ENCODE assay signal across 38 cellular contexts in the genomic region with DNA sequence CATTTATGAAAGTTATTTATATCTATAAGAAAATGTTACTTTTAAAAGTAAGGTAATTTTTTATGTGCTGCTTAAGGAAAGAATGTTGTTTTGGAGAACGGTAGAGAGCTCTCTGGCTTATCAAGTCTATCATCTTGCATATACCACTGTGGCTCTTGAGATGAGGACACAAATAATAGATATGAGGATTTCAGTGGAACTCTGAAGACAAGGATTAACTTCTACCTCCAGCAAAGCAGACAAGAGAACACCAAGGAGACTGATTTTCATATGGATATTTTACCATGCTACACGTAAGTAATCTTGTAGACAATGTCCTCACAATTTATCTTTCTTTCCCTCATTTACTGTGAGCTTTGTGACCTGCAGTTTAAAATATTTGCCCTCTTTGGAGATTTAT.
"Had no signal": no experiment of that assay in that cellular context is flagged by ENCODE, and none has a peak within 500 bp of the region (broad histone marks: within the 10 kb centered on the region; RNA-seq: fewer than 3 reads in every experiment).

No MANE protein-coding gene starts in this region.

- DNase-seq: activated effector memory CD4-positive, alpha-beta T cell treated with anti-CD3 and anti-CD28 coated beads, Interleukin-2, amount 50 U/mL, for 16 hours; activated effector memory CD4-positive, alpha-beta T cell treated with Interleukin-2 at 50 U/mL for 16 hours; activated gamma-delta T cell; activated gamma-delta T cell treated with Interleukin-2 at 50 U/mL for 16 hours; activated naive CD4-positive, alpha-beta T cell; activated naive CD4-positive, alpha-beta T cell treated with anti-CD3 and anti-CD28 coated beads for 36 hours; activated naive CD4-positive, alpha-beta T cell treated with anti-CD3 and anti-CD28 coated beads, Interleukin-2, amount 10 ng/mL, durations not matched to agents 7 days and 5 days; activated naive CD4-positive, alpha-beta T cell treated with anti-CD3 and anti-CD28 coated beads, Interleukin-2, amount 50 U/mL, for 16 hours; activated naive CD4-positive, alpha-beta T cell treated with Interleukin-2 at 50 U/mL for 16 hours; activated naive CD8-positive, alpha-beta T cell treated with anti-CD3 and anti-CD28 coated beads for 36 hours; activated naive CD8-positive, alpha-beta T cell treated with anti-CD3 and anti-CD28 coated beads, Interleukin-2, amount 10 ng/mL, durations not matched to agents 7 days and 5 days; activated naive CD8-positive, alpha-beta T cell treated with anti-CD3 and anti-CD28 coated beads, Interleukin-2, amount 50 U/mL, for 24 hours; activated T-cell treated with anti-CD3 and anti-CD28 coated beads, Interleukin-2, amount 50 U/mL, for 1 hour; activated T-cell treated with anti-CD3 and anti-CD28 coated beads, Interleukin-2, amount 50 U/mL, for 24 hours; activated T-cell treated with anti-CD3 and anti-CD28 coated beads, Interleukin-2, amount 50 U/mL, for 4 hours; activated T-cell treated with anti-CD3 and anti-CD28 coated beads, Interleukin-2, amount 50 U/mL, for 48 hours; activated T-cell treated with anti-CD3 and anti-CD28 coated beads, Interleukin-2, amount 50 U/mL, for 72 hours; adrenal gland; amniotic stem cell; amygdala; anterior cingulate cortex; aorta; body of pancreas; brain microvascular endothelial cell; caudate nucleus; central memory CD4-positive, alpha-beta T cell; cerebellar nuclear complex had no signal

- H3K36me3 ChIP-seq: adrenal gland, ascending aorta, brain microvascular endothelial cell, breast epithelium, cardiac muscle cell had no signal

- H3K4me1 ChIP-seq: adrenal gland, ascending aorta, body of pancreas, breast epithelium had no signal

- H3K4me3 Mint-ChIP-seq: activated naive CD4-positive, alpha-beta T cell treated with anti-CD3 and anti-CD28 coated beads for 36 hours; activated naive CD4-positive, alpha-beta T cell treated with anti-CD3 and anti-CD28 coated beads, Interleukin-2, amount 10 ng/mL, durations not matched to agents 7 days and 5 days; activated naive CD4-positive, alpha-beta T cell treated with anti-CD3 and anti-CD28 coated beads, Interleukin-2, amount 50 U/mL, for 24 hours; activated naive CD8-positive, alpha-beta T cell; activated naive CD8-positive, alpha-beta T cell treated with anti-CD3 and anti-CD28 coated beads for 36 hours; activated naive CD8-positive, alpha-beta T cell treated with anti-CD3 and anti-CD28 coated beads, Interleukin-2, amount 10 ng/mL, durations not matched to agents 7 days and 5 days; activated naive CD8-positive, alpha-beta T cell treated with anti-CD3 and anti-CD28 coated beads, Interleukin-2, amount 50 U/mL, for 24 hours; activated T-cell treated with anti-CD3 and anti-CD28 coated beads, Interleukin-2, amount 50 U/mL, for 24 hours; activated T-cell treated with anti-CD3 and anti-CD28 coated beads, Interleukin-2, amount 50 U/mL, for 4 hours; activated T-cell treated with anti-CD3 and anti-CD28 coated beads, Interleukin-2, amount 50 U/mL, for 72 hours; activated T-helper 1 cell treated with anti-CD3 and anti-CD28 coated beads, Interleukin-12 subunit alpha, Interleukin-12 subunit beta, Interleukin-2, Interleukin-4 antibody, amounts not matched to agents 30 ng/mL and 10 ng/mL and 1 ng/mL, durations not matched to agents 14 hours and 24 hours and 36 hours; activated T-helper 17 cell treated with anti-CD3 and anti-CD28 coated beads, Interleukin-2, amount 50 U/mL, for 72 hours; brain; central memory CD8-positive, alpha-beta T cell had no signal

- H3K9me3 ChIP-seq: adrenal gland, ascending aorta, body of pancreas, breast epithelium had no signal

- H3K9me3 Mint-ChIP-seq: activated naive CD4-positive, alpha-beta T cell treated with anti-CD3 and anti-CD28 coated beads, Interleukin-2, amount 10 ng/mL, durations not matched to agents 7 days and 5 days; activated naive CD4-positive, alpha-beta T cell treated with anti-CD3 and anti-CD28 coated beads, Interleukin-2, amount 50 U/mL, for 24 hours; activated naive CD8-positive, alpha-beta T cell treated with anti-CD3 and anti-CD28 coated beads for 36 hours; activated naive CD8-positive, alpha-beta T cell treated with anti-CD3 and anti-CD28 coated beads, Interleukin-2, amount 10 ng/mL, durations not matched to agents 7 days and 5 days; activated naive CD8-positive, alpha-beta T cell treated with anti-CD3 and anti-CD28 coated beads, Interleukin-2, amount 50 U/mL, for 24 hours; activated T-helper 1 cell treated with anti-CD3 and anti-CD28 coated beads, Interleukin-12 subunit alpha, Interleukin-12 subunit beta, Interleukin-2, Interleukin-4 antibody, amounts not matched to agents 30 ng/mL and 10 ng/mL and 1 ng/mL, durations not matched to agents 14 hours and 24 hours and 36 hours; activated T-helper 17 cell treated with anti-CD3 and anti-CD28 coated beads, Interleukin-2, amount 50 U/mL, for 72 hours; activated T-helper 2 cell treated with anti-CD3 and anti-CD28 coated beads, Interferon-gamma antibody, Interleukin-2, Interleukin-4, amounts not matched to agents 10 μg/mL and 5 μg/mL and 100 μg/mL, durations not matched to agents 14 hours and 24 hours and 36 hours; brain had no signal

- H3K36me3 Mint-ChIP-seq: activated naive CD4-positive, alpha-beta T cell treated with anti-CD3 and anti-CD28 coated beads, Interleukin-2, amount 10 ng/mL, durations not matched to agents 7 days and 5 days; activated naive CD4-positive, alpha-beta T cell treated with anti-CD3 and anti-CD28 coated beads, Interleukin-2, amount 50 U/mL, for 24 hours; activated naive CD4-positive, alpha-beta T cell treated with anti-CD3 and anti-CD28 coated beads, Interleukin-2, amount 50 U/mL, for 72 hours; activated naive CD8-positive, alpha-beta T cell; activated naive CD8-positive, alpha-beta T cell treated with anti-CD3 and anti-CD28 coated beads for 36 hours; activated naive CD8-positive, alpha-beta T cell treated with anti-CD3 and anti-CD28 coated beads, Interleukin-2, amount 10 ng/mL, durations not matched to agents 7 days and 5 days; brain had no signal

- ATAC-seq: activated naive CD4-positive, alpha-beta T cell treated with anti-CD3 and anti-CD28 coated beads, Interleukin-2, amount 50 U/mL, for 72 hours; activated naive CD8-positive, alpha-beta T cell treated with anti-CD3 and anti-CD28 coated beads, Interleukin-2, amount 50 U/mL, for 24 hours; activated T-cell treated with anti-CD3 and anti-CD28 coated beads, Interleukin-2, amount 50 U/mL, for 4 hours; activated T-cell treated with anti-CD3 and anti-CD28 coated beads, Interleukin-2, amount 50 U/mL, for 72 hours; activated T-helper 17 cell treated with anti-CD3 and anti-CD28 coated beads, Interleukin-2, amount 50 U/mL, for 72 hours; body of pancreas had no signal

- H3K27ac Mint-ChIP-seq: activated naive CD4-positive, alpha-beta T cell treated with anti-CD3 and anti-CD28 coated beads for 36 hours; activated naive CD4-positive, alpha-beta T cell treated with anti-CD3 and anti-CD28 coated beads, Interleukin-2, amount 10 ng/mL, durations not matched to agents 7 days and 5 days; activated naive CD4-positive, alpha-beta T cell treated with anti-CD3 and anti-CD28 coated beads, Interleukin-2, amount 50 U/mL, for 24 hours; activated naive CD4-positive, alpha-beta T cell treated with anti-CD3 and anti-CD28 coated beads, Interleukin-2, amount 50 U/mL, for 72 hours; activated naive CD8-positive, alpha-beta T cell; activated naive CD8-positive, alpha-beta T cell treated with anti-CD3 and anti-CD28 coated beads for 36 hours; activated naive CD8-positive, alpha-beta T cell treated with anti-CD3 and anti-CD28 coated beads, Interleukin-2, amount 10 ng/mL, durations not matched to agents 7 days and 5 days; activated naive CD8-positive, alpha-beta T cell treated with anti-CD3 and anti-CD28 coated beads, Interleukin-2, amount 50 U/mL, for 24 hours; activated T-cell treated with anti-CD3 and anti-CD28 coated beads, Interleukin-2, amount 50 U/mL, for 24 hours; activated T-cell treated with anti-CD3 and anti-CD28 coated beads, Interleukin-2, amount 50 U/mL, for 72 hours; activated T-helper 1 cell treated with anti-CD3 and anti-CD28 coated beads, Interleukin-12 subunit alpha, Interleukin-12 subunit beta, Interleukin-2, Interleukin-4 antibody, amounts not matched to agents 30 ng/mL and 10 ng/mL and 1 ng/mL, durations not matched to agents 14 hours and 24 hours and 36 hours; activated T-helper 17 cell treated with anti-CD3 and anti-CD28 coated beads, Interleukin-2, amount 50 U/mL, for 72 hours; activated T-helper 2 cell treated with anti-CD3 and anti-CD28 coated beads, Interferon-gamma antibody, Interleukin-2, Interleukin-4, amounts not matched to agents 10 μg/mL and 5 μg/mL and 100 μg/mL, durations not matched to agents 14 hours and 24 hours and 36 hours had no signal

- H3K4me3 ChIP-seq: adrenal gland, ascending aorta, body of pancreas, breast epithelium, cardiac muscle cell had no signal

- H3K27ac ChIP-seq: adrenal gland, ascending aorta, body of pancreas, brain microvascular endothelial cell, breast epithelium, cardiac muscle cell had no signal

- H3K27me3 ChIP-seq: adrenal gland, ascending aorta, body of pancreas, brain microvascular endothelial cell, breast epithelium, cardiac muscle cell had no signal

- H3K4me1 Mint-ChIP-seq: activated naive CD4-positive, alpha-beta T cell treated with anti-CD3 and anti-CD28 coated beads, Interleukin-2, amount 10 ng/mL, durations not matched to agents 7 days and 5 days; activated naive CD4-positive, alpha-beta T cell treated with anti-CD3 and anti-CD28 coated beads, Interleukin-2, amount 50 U/mL, for 24 hours; activated naive CD8-positive, alpha-beta T cell treated with anti-CD3 and anti-CD28 coated beads for 36 hours; activated naive CD8-positive, alpha-beta T cell treated with anti-CD3 and anti-CD28 coated beads, Interleukin-2, amount 10 ng/mL, durations not matched to agents 7 days and 5 days; activated naive CD8-positive, alpha-beta T cell treated with anti-CD3 and anti-CD28 coated beads, Interleukin-2, amount 50 U/mL, for 24 hours; activated T-helper 17 cell treated with anti-CD3 and anti-CD28 coated beads, Interleukin-2, amount 50 U/mL, for 72 hours; central memory CD8-positive, alpha-beta T cell had no signal

- H3K27me3 Mint-ChIP-seq: activated naive CD4-positive, alpha-beta T cell treated with anti-CD3 and anti-CD28 coated beads, Interleukin-2, amount 10 ng/mL, durations not matched to agents 7 days and 5 days; activated naive CD4-positive, alpha-beta T cell treated with anti-CD3 and anti-CD28 coated beads, Interleukin-2, amount 50 U/mL, for 24 hours; activated naive CD8-positive, alpha-beta T cell; activated naive CD8-positive, alpha-beta T cell treated with anti-CD3 and anti-CD28 coated beads for 36 hours; activated naive CD8-positive, alpha-beta T cell treated with anti-CD3 and anti-CD28 coated beads, Interleukin-2, amount 10 ng/mL, durations not matched to agents 7 days and 5 days; activated naive CD8-positive, alpha-beta T cell treated with anti-CD3 and anti-CD28 coated beads, Interleukin-2, amount 50 U/mL, for 24 hours; activated T-cell treated with anti-CD3 and anti-CD28 coated beads, Interleukin-2, amount 50 U/mL, for 24 hours; brain; central memory CD8-positive, alpha-beta T cell had no signal
